ENCODE assay signal across 8 cellular contexts in genomic region chr12:103956515-103957027, GRCh38. TPM values are rescaled to one million over a fixed set of nuclear protein-coding genes. Genes with fewer than 3 reads are reported as not detected.
DNase-seq lines count a peak whose midpoint lies in the region; ATAC-seq and TF ChIP-seq lines count a peak whose summit lies in the region.

No MANE protein-coding gene starts in this region.

- peaks cover 41% of the 10 kb centered on the region for H3K4me1 Mint-ChIP-seq in activated CD8-positive, alpha-beta T cell treated with anti-CD3 and anti-CD28 coated beads, Interleukin-2, amount 10 ng/mL, durations not matched to agents 7 days and 5 days (ENCODE audit: low read depth)

- intact Hi-C loops in heart left ventricle (cut with DNase I): loop anchor here in 8 of 10 donors (1.0 to 10.0 kb wide), 7 partner anchors 9 to 151 kb away; partner anchors contain the start of genes HSP90B1 (in 4 of the 8), TDG (in 3 of the 8) and HCFC2 (in 1 of the 8)
- intact Hi-C loops in sciatic nerve (cut with DNase I): no loop called here

- peak overlapping the region; percentile 84 to 98 (median 95) for H3K27ac ChIP-seq in heart left ventricle

- peak; percentile 43 for ATAC-seq in GM18907 (IDR thresholded peaks at IDR 0.05; ENCODE audit: unreplicated experiment)
- peak; percentile 19 for ATAC-seq in HG03354 (IDR thresholded peaks at IDR 0.05; ENCODE audit: poor library complexity, severe bottlenecking, unreplicated experiment)
- ATAC-seq in activated CD8-positive, alpha-beta T cell treated with anti-CD3 and anti-CD28 coated beads, Interleukin-2, amount 10 ng/mL, durations not matched to agents 7 days and 5 days: no peak
- ATAC-seq in heart left ventricle: peak; percentile 25 to 57 (median 46)
- peak; percentile 61 for ATAC-seq in sciatic nerve

- H3K4me3 Mint-ChIP-seq in activated CD8-positive, alpha-beta T cell treated with anti-CD3 and anti-CD28 coated beads, Interleukin-2, amount 10 ng/mL, durations not matched to agents 7 days and 5 days: peak overlapping the region; percentile 98

- no peak for TF ChIP-seq POLR2A in heart left ventricle (IDR thresholded peaks at IDR 0.05)

- no peaks in the 10 kb centered on the region for H3K27me3 Mint-ChIP-seq in activated CD8-positive, alpha-beta T cell treated with anti-CD3 and anti-CD28 coated beads, Interleukin-2, amount 10 ng/mL, durations not matched to agents 7 days and 5 days (ENCODE audit: low read depth)

- H3K36me3 ChIP-seq in heart left ventricle: peaks cover 0 to 37% (median 32%) of the 10 kb centered on the region in 9 donors

- WGBS in heart left ventricle, 4 donors: 0 to 1% (median 1%) methylated on average over 20 to 31 of the region's 31 CpGs

- DNase-seq in AG08395 (ENCODE audit: low spot score) (peak; percentile 29), heart left ventricle (peak in 1 of 5 donors; percentile 68), sciatic nerve (ENCODE audit: low spot score) (no peak), cerebellar nuclear complex (lab: John Stamatoyannopoulos, UW) (no peak), ecto neural progenitor cell (ENCODE audit: low spot score) (no peak)
- peak; percentile 28 for DNase-seq in activated CD8-positive, alpha-beta T cell treated with anti-CD3 and anti-CD28 coated beads, Interleukin-2, amount 10 ng/mL, durations not matched to agents 7 days and 5 days

- no peaks in the 10 kb centered on the region for H3K27me3 ChIP-seq in heart left ventricle

- peak overlapping the region; percentile 98 for H3K27ac Mint-ChIP-seq in activated CD8-positive, alpha-beta T cell treated with anti-CD3 and anti-CD28 coated beads, Interleukin-2, amount 10 ng/mL, durations not matched to agents 7 days and 5 days

- peaks cover 7 to 31% (median 20%) of the 10 kb centered on the region in 12 donors for H3K4me1 ChIP-seq in heart left ventricle

- POLR2A ChIA-PET in activated CD8-positive, alpha-beta T cell treated with anti-CD3 and anti-CD28 coated beads, Interleukin-2, amount 10 ng/mL, durations not matched to agents 7 days and 5 days (lab: Charles Lee): interaction anchor here (0.6 to 6.7 kb wide), 13 partner anchors 9 to 108 kb away, joined by 3 to 80 read pairs (median 4); partner anchors contain the start of genes HCFC2, HSP90B1 and TDG

- no peak for TF ChIP-seq CTCF in heart left ventricle (IDR thresholded peaks at IDR 0.05)

- CTCF ChIA-PET in activated CD8-positive, alpha-beta T cell treated with anti-CD3 and anti-CD28 coated beads, Interleukin-2, amount 10 ng/mL, durations not matched to agents 7 days and 5 days (lab: Charles Lee): interaction anchor here (0.7 to 2.1 kb wide), 10 partner anchors 9 to 152 kb away, joined by 3 to 11 read pairs (median 6); partner anchors contain the start of genes HSP90B1 and TDG

- no peaks in the 10 kb centered on the region for H3K9me3 Mint-ChIP-seq in activated CD8-positive, alpha-beta T cell treated with anti-CD3 and anti-CD28 coated beads, Interleukin-2, amount 10 ng/mL, durations not matched to agents 7 days and 5 days (ENCODE audit: insufficient read depth)

- peak overlapping the region; percentile 53 to 90 (median 80) for H3K4me3 ChIP-seq in heart left ventricle

- H3K9me3 ChIP-seq in heart left ventricle: no peaks in the 10 kb centered on the region

- H3K36me3 Mint-ChIP-seq in activated CD8-positive, alpha-beta T cell treated with anti-CD3 and anti-CD28 coated beads, Interleukin-2, amount 10 ng/mL, durations not matched to agents 7 days and 5 days (ENCODE audit: low read depth): peaks cover 32% of the 10 kb centered on the region

RNA-seq across cellular contexts. Expression of gene TDG, which starts 9.1 kb away (rescaled TPM):
- 10 to 100 TPM; 33.5 to 37.7 TPM for total RNA-seq in activated CD8-positive, alpha-beta T cell treated with anti-CD3 and anti-CD28 coated beads, Interleukin-2, amount 10 ng/mL, durations not matched to agents 7 days and 5 days
- 10 to 100 TPM in 7 of 9 donors, 1 to 10 TPM in 2; 7.8 to 15.5 (median 13.1) TPM for total RNA-seq in heart left ventricle
- 10 to 100 TPM in 1 of 2 donors, 1 to 10 TPM in 1; 7.4 to 13.3 TPM for polyA plus RNA-seq in heart left ventricle
- total RNA-seq in sciatic nerve: 18.4 TPM

RNA-seq across cellular contexts. Expression of gene HSP90B1, which starts 26.4 kb away (rescaled TPM):
- 100 to 1,000 TPM; 336 to 343 TPM for total RNA-seq in activated CD8-positive, alpha-beta T cell treated with anti-CD3 and anti-CD28 coated beads, Interleukin-2, amount 10 ng/mL, durations not matched to agents 7 days and 5 days
- 100 to 1,000 TPM; 166 to 518 (median 337) TPM for total RNA-seq in heart left ventricle
- polyA plus RNA-seq in heart left ventricle: 1,000 to 10,000 TPM in 1 of 2 donors, 100 to 1,000 TPM in 1; 238 to 1,036 TPM
- 517 TPM for total RNA-seq in sciatic nerve

Comparison
In these comparisons a context has a peak if more than half of its experiments do, and no peak if none do; other contexts are left out.
1. DNase-seq: peak in AG08395 (single experiment) and activated CD8-positive, alpha-beta T cell treated with anti-CD3 and anti-CD28 coated beads, Interleukin-2, amount 10 ng/mL, durations not matched to agents 7 days and 5 days (single experiment); none in sciatic nerve (single experiment), cerebellar nuclear complex (0 of 2) and ecto neural progenitor cell (single experiment).